11 cellular contexts compared by ENCODE assay signal in the genomic region with DNA sequence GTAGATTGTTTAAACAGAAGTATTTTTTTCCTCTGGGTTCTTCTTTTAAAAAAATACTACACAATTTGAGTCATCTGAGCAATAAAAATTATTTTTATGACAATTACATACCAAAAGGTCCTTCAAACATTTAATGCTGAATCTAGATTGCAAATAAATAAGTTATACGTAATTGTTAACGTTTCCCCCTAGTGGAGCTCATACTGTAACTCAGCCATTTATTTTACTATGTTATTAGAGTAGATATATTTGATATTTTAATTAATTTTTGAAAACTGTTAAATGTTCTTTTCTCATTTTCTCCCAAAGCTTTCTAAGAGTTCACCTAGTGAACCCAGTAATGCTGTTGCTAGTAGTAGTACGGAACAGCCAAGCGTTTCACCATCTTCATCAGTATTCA. TPM values are rescaled to one million over a fixed set of nuclear protein-coding genes. Genes with fewer than 3 reads are reported as not detected.
A peak's percentile ranks its signal among the peaks of the same experiment; 100 is the strongest.
DNase-seq lines count a peak whose midpoint lies in the region; ATAC-seq and TF ChIP-seq lines count a peak whose summit lies in the region.
"Had no signal": no experiment of that assay in that cellular context is flagged by ENCODE, and none has a peak within 500 bp of the region (broad histone marks: within the 10 kb centered on the region; RNA-seq: fewer than 3 reads in every experiment).

No MANE protein-coding gene starts in this region.

- no peak overlapping the region for H2AFZ ChIP-seq in Karpas-422 (ENCODE audit: low read length)

- H3K27me3 ChIP-seq in Karpas-422 (ENCODE audit: low read length) (no peaks in the 10 kb centered on the region), brain microvascular endothelial cell (replicated peaks) (no peaks in the 10 kb centered on the region)

- in situ Hi-C loops in brain microvascular endothelial cell (cut with HindIII; ENCODE audit: low pct_ligation_motif_present, low sequenced_read_pairs): loop anchor here (25.0 kb wide), 1 partner anchor 125 kb away; the partner anchor contains the start of gene TMEM35B

- H3K9ac ChIP-seq in Karpas-422 (ENCODE audit: low read length): no peak overlapping the region

- H3K4me1 ChIP-seq in Karpas-422 (ENCODE audit: low read length): no peaks in the 10 kb centered on the region

- H3K79me2 ChIP-seq in Karpas-422 (ENCODE audit: low read length): no peaks in the 10 kb centered on the region

- no peak overlapping the region for H3K27ac ChIP-seq in C4-2B
- no peak overlapping the region for H3K27ac ChIP-seq in Karpas-422 (ENCODE audit: low read length)
- no peak overlapping the region for H3K27ac ChIP-seq in brain microvascular endothelial cell

- TF ChIP-seq CTCF in C4-2B (conservative IDR thresholded peaks at IDR 0.05) (peak; percentile 28), brain microvascular endothelial cell (IDR thresholded peaks at IDR 0.05; ENCODE audit: low read depth, low read length, missing control alignments) (peak; percentile 19)

- H3K9me3 ChIP-seq in Karpas-422 (ENCODE audit: low read length): no peaks in the 10 kb centered on the region

- H3K36me3 ChIP-seq in Karpas-422 (ENCODE audit: insufficient read depth, low read length) (peaks cover 30% of the 10 kb centered on the region; the same call in 1 of the 2 replicates), brain microvascular endothelial cell (replicated peaks) (peaks cover 2% of the 10 kb centered on the region)

- no peak overlapping the region for H3K4me2 ChIP-seq in Karpas-422 (ENCODE audit: low read depth, low read length, poor library complexity, severe bottlenecking)

- H3K4me3 ChIP-seq in Karpas-422 (ENCODE audit: low read length) (no peak overlapping the region), brain microvascular endothelial cell (ENCODE audit: low read depth, low read length) (no peak overlapping the region)

- H3K9me2 ChIP-seq in Karpas-422 (replicated peaks; ENCODE audit: insufficient read depth, low read length): no peaks in the 10 kb centered on the region

- peak; percentile 62 for DNase-seq in Karpas-422
- no peak for DNase-seq in brain microvascular endothelial cell
- peak; percentile 23 to 26 for DNase-seq in lung microvascular endothelial cell (ENCODE audit: low read depth in 2 of 2)
- no peak for DNase-seq in activated gamma-delta T cell treated with Interleukin-2 at 50 U/mL for 16 hours
- no peak for DNase-seq in epidermal melanocyte (ENCODE audit: insufficient read length, low spot score)
- DNase-seq: activated CD4-positive, alpha-beta memory T cell treated with anti-CD3 and anti-CD28 coated beads for 36 hours; CD8-positive, alpha-beta T cell; NCI-H226 had no signal

- H4K20me1 ChIP-seq in Karpas-422 (ENCODE audit: insufficient read depth, low read depth, low read length): no peaks in the 10 kb centered on the region

- no peak for ATAC-seq in GM18909 (IDR thresholded peaks at IDR 0.05; ENCODE audit: poor library complexity, unreplicated experiment)
- ATAC-seq: activated T-helper 17 cell treated with anti-CD3 and anti-CD28 coated beads, Interleukin-2, amount 50 U/mL, for 72 hours; CD8-positive, alpha-beta T cell had no signal

RNA-seq across cellular contexts. Expression of gene ZMYM1, which starts 33.5 kb away (rescaled TPM):
- 10.1 and 40.8 TPM in 2 replicates for total RNA-seq in Karpas-422 (2014; rRNA removed; shearing (Covaris generic); ENCODE audit: low replicate concordance)
- 11.8 and 12.7 TPM in 2 replicates for total RNA-seq in lung microvascular endothelial cell

Comparison
In these comparisons a context has a peak if more than half of its experiments do, and no peak if none do; other contexts are left out.
1. DNase-seq: peak in Karpas-422 (single experiment) and lung microvascular endothelial cell (2 of 2); none in brain microvascular endothelial cell (single experiment), activated gamma-delta T cell treated with Interleukin-2 at 50 U/mL for 16 hours (single experiment) and epidermal melanocyte (single experiment).